1 cellular context compared by ENCODE assay signal in genomic region chr1:158998781-158999161, GRCh38.
TF ChIP-seq lines count a peak whose summit lies in the region.

No MANE protein-coding gene starts in this region.

TF ChIP-seq in GM12878, 131 proteins besides CTCF, POLR2A, EP300 and RAD21 (continued from another document):
- 0 out of 2 replicates have a peak, but pooled peaks have one; percentile 58 for TF ChIP-seq ZNF592 (IDR thresholded peaks at IDR 0.05)
- TF ChIP-seq BHLHE40 (IDR thresholded peaks at IDR 0.05; ENCODE audit: borderline replicate concordance in 1 of 2, low read depth in 2 of 2, low read length in 1 of 2): 0 out of 4 replicates have a peak, but pooled peaks of 1 of the 2 experiments have one; percentile 53
- 0 out of 2 replicates have a peak, but pooled peaks have one; percentile 22 for TF ChIP-seq MLLT1 (IDR thresholded peaks at IDR 0.05)
- TF ChIP-seq ELK1 (IDR thresholded peaks at IDR 0.05; ENCODE audit: low read depth, low read length): peak; percentile 39; the same call in 1 of the 2 replicates
- TF ChIP-seq SMARCA5 (IDR thresholded peaks at IDR 0.05): peak; percentile 53; the same call in 1 of the 2 replicates
- no peak for TF ChIP-seq USF1 (IDR thresholded peaks at IDR 0.05; ENCODE audit: borderline replicate concordance, extremely low read length, insufficient read depth, low read depth, low read length)
- peak; percentile 94 for TF ChIP-seq SMC3 (IDR thresholded peaks at IDR 0.05; ENCODE audit: borderline replicate concordance, low read length)
- no peak for TF ChIP-seq TCF3 (IDR thresholded peaks at IDR 0.05; ENCODE audit: borderline replicate concordance, insufficient read depth, low read depth, low read length)
- peak; percentile 65; the same call in 1 of the 2 replicates for TF ChIP-seq RB1 (IDR thresholded peaks at IDR 0.05; ENCODE audit: borderline replicate concordance)
